In genomic region chr17:14050616-14051015, GRCh38 we compare ENCODE assay signal across 35 cellular contexts. TPM values are rescaled to one million over a fixed set of nuclear protein-coding genes. Genes with fewer than 3 reads are reported as not detected.
DNase-seq lines count a peak whose midpoint lies in the region; TF ChIP-seq lines count a peak whose summit lies in the region.
"Had no signal": no experiment of that assay in that cellular context is flagged by ENCODE, and none has a peak within 500 bp of the region (broad histone marks: within the 10 kb centered on the region; RNA-seq: fewer than 3 reads in every experiment).

No MANE protein-coding gene starts in this region.

- no peaks in the 10 kb centered on the region; a peak in 1 of 7 replicates for H3K36me3 Mint-ChIP-seq in H9 (ENCODE audit: insufficient read depth in 1 of 3, low read depth in 3 of 3)

- no peak overlapping the region for H2AFZ ChIP-seq in H9 (ENCODE audit: low read length)

- no peak overlapping the region for H3K18ac ChIP-seq in H9 (ENCODE audit: insufficient read length, low read depth, low read length)

- no peak overlapping the region for H2BK20ac ChIP-seq in H9 (ENCODE audit: low read depth, low read length, poor library complexity, severe bottlenecking)

- no peaks in the 10 kb centered on the region for H3K27me3 ChIP-seq in H9 (ENCODE audit: insufficient read depth, low read length)
- H3K27me3 ChIP-seq: BE2C; BLaER1; BLaER1 treated with 17β-estradiol and CSF1 and Interleukin-3, amounts not matched to agents 10 nM and 100 nM had no signal

- H3K14ac ChIP-seq in H9 (ENCODE audit: insufficient read depth, low read length) = no peak overlapping the region

- intact Hi-C loops in head of caudate nucleus (cut with DNase I) = no loop called here

- no peak overlapping the region for H3K4me3 Mint-ChIP-seq in H9
- H3K4me3 Mint-ChIP-seq: B cell; CD14-positive monocyte; CD4-positive, alpha-beta memory T cell; CD4-positive, alpha-beta T cell; CD4-positive, CD25-positive, alpha-beta regulatory T cell; CD8-positive, alpha-beta memory T cell; CD8-positive, alpha-beta T cell had no signal

- peak overlapping the region; percentile 41 for H2BK5ac ChIP-seq in H9 (ENCODE audit: insufficient read length, low read length)

- H2BK120ac ChIP-seq in H9 (ENCODE audit: low read depth, low read length, poor library complexity, severe bottlenecking) = no peak overlapping the region

- no peak overlapping the region for H3K56ac ChIP-seq in H9 (ENCODE audit: insufficient read length, low read depth, low read length)

- no peaks in the 10 kb centered on the region for H3K4me1 ChIP-seq in H9 (ENCODE audit: insufficient read depth, low read length)
- H3K4me1 ChIP-seq: A549; BE2C; BLaER1; BLaER1 treated with 17β-estradiol and CSF1 and Interleukin-3, amounts not matched to agents 10 nM and 100 nM; Caco-2 had no signal

- H3K23me2 ChIP-seq in H9 (ENCODE audit: insufficient read length, low read depth, low read length, poor library complexity, severe bottlenecking) = no peaks in the 10 kb centered on the region

- H3K9me3 ChIP-seq in H9 (ENCODE audit: control insufficient read depth, low read depth, low read length) = no peaks in the 10 kb centered on the region
- H3K9me3 ChIP-seq: A549, BE2C, Caco-2 had no signal

- no CpG with 5 or more reads among the region's 5 CpGs for WGBS in H9 (ENCODE audit: extremely low coverage, insufficient read length, low lambda C conversion rate)

- no peak overlapping the region for H3K23ac ChIP-seq in H9 (ENCODE audit: insufficient read length, low read depth, low read length)

- no peaks in the 10 kb centered on the region for H3K27me3 Mint-ChIP-seq in H9 (ENCODE audit: low read depth)
- H3K27me3 Mint-ChIP-seq: B cell; CD4-positive, alpha-beta memory T cell; CD4-positive, alpha-beta T cell; CD4-positive, CD25-positive, alpha-beta regulatory T cell; CD8-positive, alpha-beta memory T cell had no signal

- H3K79me2 ChIP-seq in H9 (ENCODE audit: insufficient read depth, low read length) = no peaks in the 10 kb centered on the region

- no peak overlapping the region for H3T11ph ChIP-seq in H9 (ENCODE audit: low read length)

- H4K91ac ChIP-seq in H9 (ENCODE audit: insufficient read length, low read depth, low read length) = no peak overlapping the region

- no peak overlapping the region for H2BK12ac ChIP-seq in H9 (ENCODE audit: insufficient read length, low read depth, low read length)

- H4K5ac ChIP-seq in H9 (ENCODE audit: insufficient read length, low read depth, low read length) = no peak overlapping the region

- no peaks in the 10 kb centered on the region for H3K9me3 Mint-ChIP-seq in H9
- H3K9me3 Mint-ChIP-seq: CD4-positive, alpha-beta T cell; CD8-positive, alpha-beta T cell had no signal

- no peaks in the 10 kb centered on the region for H4K20me1 ChIP-seq in H9 (ENCODE audit: control insufficient read depth, insufficient read depth, insufficient read length)
- H4K20me1 ChIP-seq: BLaER1 had no signal

- H3K4ac ChIP-seq in H9 (ENCODE audit: low read depth, low read length) = no peak overlapping the region

- H3K27ac ChIP-seq in H9 (ENCODE audit: insufficient read length, low read depth, low read length) = no peak overlapping the region
- H3K27ac ChIP-seq: 22Rv1; A549; BLaER1; BLaER1 treated with 17β-estradiol and CSF1 and Interleukin-3, amounts not matched to agents 10 nM and 100 nM; C4-2B had no signal

- no peaks in the 10 kb centered on the region for H3K79me1 ChIP-seq in H9 (ENCODE audit: insufficient read depth, low read depth, low read length, poor library complexity, severe bottlenecking)

- H3K27ac Mint-ChIP-seq in H9 = no peak overlapping the region
- H3K27ac Mint-ChIP-seq: B cell; CD14-positive monocyte; CD4-positive, alpha-beta memory T cell; CD4-positive, alpha-beta T cell; CD4-positive, CD25-positive, alpha-beta regulatory T cell; CD8-positive, alpha-beta T cell had no signal

- H3K9ac ChIP-seq in H9 (ENCODE audit: extremely low read depth, insufficient read length, low read length) = no peak overlapping the region
- H3K9ac ChIP-seq: BLaER1; BLaER1 treated with 17β-estradiol and CSF1 and Interleukin-3, amounts not matched to agents 10 nM and 100 nM had no signal

- DNase-seq in H9 (no peak), head of caudate nucleus (peak in 38 of 42 donors; percentile 6 to 84 (median 44)), left kidney (ENCODE audit: low read depth, low spot score) (peak; percentile 22), putamen (ENCODE audit: low spot score) (peak; percentile 7), SW480 (ENCODE audit: low spot score) (no peak), NAMALWA (ENCODE audit: low spot score) (no peak), Ammon's horn (ENCODE audit: low spot score) (no peak)
- no peak for DNase-seq in stimulated activated CD4-positive, alpha-beta T cell treated with anti-CD3 and anti-CD28 coated beads, Interleukin-4, amount 100 ng/mL, for 24 hours
- DNase-seq: 8988T; ACHN; AML-193; BE2C; C1 segment of cervical spinal cord; Caco-2; Calu3; CD4-positive, alpha-beta memory T cell; CD4-positive, alpha-beta T cell; CD4-positive, CD25-positive, alpha-beta regulatory T cell; CD8-positive, alpha-beta memory T cell; CD8-positive, alpha-beta T cell; COR-L47; DMS 273 treated with DMSO at 0.1 percent for 48 hours; DMS153; DMS53; DMS79; DMS79 treated with DMSO at 0.1 percent for 48 hours; DND-41; EL had no signal

- H4K8ac ChIP-seq in H9 (replicated peaks; ENCODE audit: insufficient read length, low read depth, low read length) = no peak overlapping the region

- TF ChIP-seq CTCF in H9 (conservative IDR thresholded peaks at IDR 0.05) = no peak

- H3K4me1 Mint-ChIP-seq in H9 = no peaks in the 10 kb centered on the region
- H3K4me1 Mint-ChIP-seq: B cell, CD14-positive monocyte had no signal

- H2BK15ac ChIP-seq in H9 (ENCODE audit: low read depth, low read length) = no peak overlapping the region

- no peak overlapping the region for H2AK5ac ChIP-seq in H9 (ENCODE audit: insufficient read length, low read length)

- H3K4me2 ChIP-seq in H9 (ENCODE audit: insufficient read depth, insufficient read length, low read length) = no peak overlapping the region
- H3K4me2 ChIP-seq: A549; BLaER1; BLaER1 treated with 17β-estradiol and CSF1 and Interleukin-3, amounts not matched to agents 10 nM and 100 nM had no signal

RNA-seq across cellular contexts. Expression of gene COX10, which starts 18.7 kb away (rescaled TPM):
- 20.6 TPM in 2 replicates for total RNA-seq in H9 (2021)

Comparison
In these comparisons a context has a peak if more than half of its experiments do, and no peak if none do; other contexts are left out.
1. DNase-seq: peak in head of caudate nucleus (38 of 42), left kidney (single experiment) and putamen (single experiment); none in H9 (single experiment), SW480 (single experiment), stimulated activated CD4-positive, alpha-beta T cell treated with anti-CD3 and anti-CD28 coated beads, Interleukin-4, amount 100 ng/mL, for 24 hours (single experiment), NAMALWA (single experiment) and Ammon's horn (single experiment).